Comparison of ENCODE assay signal across 8 cellular contexts in the genomic region with DNA sequence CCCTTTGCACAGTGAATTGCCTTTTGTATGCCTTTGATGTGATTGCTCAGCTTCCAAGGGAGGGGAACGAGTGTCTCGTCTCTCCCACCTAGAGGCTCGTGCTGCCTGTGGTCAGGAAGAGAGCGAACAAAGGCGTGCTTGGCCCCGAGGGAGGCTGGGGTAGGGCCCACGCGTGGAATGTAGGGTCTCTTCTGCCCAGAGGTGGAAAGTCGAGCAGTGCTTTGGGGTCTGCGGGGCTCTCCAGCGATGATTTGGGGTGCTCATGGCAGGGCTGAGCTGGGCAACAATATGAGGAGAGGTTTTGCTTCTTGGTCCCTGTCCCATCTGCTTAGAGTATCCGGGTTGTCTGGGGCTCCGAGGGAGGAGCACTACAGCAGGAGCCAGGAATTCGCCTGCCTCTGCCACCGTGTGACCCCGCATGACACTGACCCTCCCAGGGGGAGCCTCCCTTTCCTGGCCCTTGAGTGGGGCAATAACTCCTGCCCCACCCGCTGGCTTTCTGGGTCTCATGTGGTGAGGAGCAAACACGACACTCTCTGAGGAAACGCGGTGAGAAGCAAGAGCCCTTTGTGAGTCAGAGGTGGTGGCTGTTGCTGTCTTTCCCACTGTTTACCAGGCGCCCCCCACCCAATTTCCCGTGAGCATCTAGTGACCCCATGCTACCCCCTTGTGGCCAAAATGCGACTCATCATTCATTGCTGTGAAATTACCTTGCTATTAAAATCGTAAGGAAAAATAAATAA. TPM values are rescaled to one million over a fixed set of nuclear protein-coding genes. Genes with fewer than 3 reads are reported as not detected.
A peak's percentile ranks its signal among the peaks of the same experiment; 100 is the strongest.
DNase-seq lines count a peak whose midpoint lies in the region; ATAC-seq and TF ChIP-seq lines count a peak whose summit lies in the region.

No MANE protein-coding gene starts in this region.

- H3K4me1 ChIP-seq in DOHH2 (ENCODE audit: control insufficient read depth, low read length): peaks cover 30% of the 10 kb centered on the region
- peaks cover under 1 to 69% (median 30%) of the 10 kb centered on the region in 4 donors for H3K4me1 ChIP-seq in right lobe of liver

- H3K79me2 ChIP-seq in DOHH2 (ENCODE audit: control insufficient read depth, low read length): no peaks in the 10 kb centered on the region

- no peaks in the 10 kb centered on the region for H4K20me1 ChIP-seq in DOHH2 (ENCODE audit: control insufficient read depth, insufficient read depth, low read depth, low read length)

- peak in 1 of 4 donors; percentile 0 for ATAC-seq in right lobe of liver
- no peak for ATAC-seq in GM18517 (IDR thresholded peaks at IDR 0.05; ENCODE audit: unreplicated experiment)
- ATAC-seq in HG02840 (IDR thresholded peaks at IDR 0.05; ENCODE audit: low FRiP score, unreplicated experiment): no peak

- H3F3A ChIP-seq in DOHH2 (ENCODE audit: control insufficient read depth, insufficient read depth): no peaks in the 10 kb centered on the region

- H3K4me3 ChIP-seq in DOHH2 (ENCODE audit: low read length) (no peak overlapping the region), right lobe of liver (no peak overlapping the region)

- no peaks in the 10 kb centered on the region for H3K27me3 ChIP-seq in DOHH2 (ENCODE audit: control insufficient read depth, low read length)
- H3K27me3 ChIP-seq in right lobe of liver: no peaks in the 10 kb centered on the region

- peak overlapping the region; percentile 27; the same call in 1 of the 2 replicates for H3K4me2 ChIP-seq in DOHH2 (ENCODE audit: low read length)

- intact Hi-C loops in right lobe of liver (cut with DNase I): loop anchor here (10.0 kb wide), 3 partner anchors 46 to 456 kb away; partner anchors contain the start of genes LEKR1 (in 1 of the 2) and TIPARP (in 1 of the 2)

- H3K9me2 ChIP-seq in DOHH2 (replicated peaks; ENCODE audit: control insufficient read depth, low read length): no peaks in the 10 kb centered on the region

- 34% methylated on average over 17 of the region's 24 CpGs for WGBS in right lobe of liver (ENCODE audit: insufficient coverage, low coverage, low lambda C conversion rate, missing lambda C conversion rate)

- TF ChIP-seq CTCF in DOHH2 (IDR thresholded peaks at IDR 0.05; ENCODE audit: low read depth, low read length, poor library complexity, severe bottlenecking): peak; percentile 69
- peak; percentile 47 to 57 (median 51) for TF ChIP-seq CTCF in right lobe of liver (IDR thresholded peaks at IDR 0.05)

- peak; percentile 72 for DNase-seq in NCI-H1436 (lab: John Stamatoyannopoulos, UW)
- DNase-seq in activated CD4-positive, alpha-beta T cell treated with anti-CD3 and anti-CD28 coated beads for 24 hours (ENCODE audit: low read depth in 2 of 2): peak; percentile 41 to 52
- peak; percentile 24 for DNase-seq in cerebellum (ENCODE audit: low spot score)
- DNase-seq in right lobe of liver: no peak
- DNase-seq in stimulated activated CD4-positive, alpha-beta T cell treated with anti-CD3 and anti-CD28 coated beads, Interleukin-4, amount 100 ng/mL, for 4 hours: peak; percentile 52 to 75

- no peaks in the 10 kb centered on the region for H3K36me3 ChIP-seq in DOHH2 (ENCODE audit: control insufficient read depth, low read length)
- no peaks in the 10 kb centered on the region for H3K36me3 ChIP-seq in right lobe of liver

- TF ChIP-seq POLR2A in right lobe of liver (IDR thresholded peaks at IDR 0.05): no peak

- H3K9me3 ChIP-seq in DOHH2 (ENCODE audit: control insufficient read depth, insufficient read depth, low read length): no peaks in the 10 kb centered on the region
- H3K9me3 ChIP-seq in right lobe of liver: no peaks in the 10 kb centered on the region

- H3K27ac ChIP-seq in DOHH2 (ENCODE audit: low read depth, low read length): no peak overlapping the region
- peak overlapping the region; percentile 51 to 57 (median 55) for H3K27ac ChIP-seq in right lobe of liver

RNA-seq across cellular contexts. Expression of gene CCNL1, which starts 29.6 kb away (rescaled TPM):
- total RNA-seq in cerebellum: 139 TPM
- 100 to 1,000 TPM in 2 of 6 experiments, 10 to 100 TPM in 4; 34.0 to 153 (median 78.5) TPM for total RNA-seq in right lobe of liver

Comparison
In these comparisons a context has a peak if more than half of its experiments do, and no peak if none do; other contexts are left out.
1. DNase-seq: peak in NCI-H1436 (single experiment), activated CD4-positive, alpha-beta T cell treated with anti-CD3 and anti-CD28 coated beads for 24 hours (2 of 2), cerebellum (single experiment) and stimulated activated CD4-positive, alpha-beta T cell treated with anti-CD3 and anti-CD28 coated beads, Interleukin-4, amount 100 ng/mL, for 4 hours (2 of 2); none in right lobe of liver (0 of 3).